7 cellular contexts compared by ENCODE assay signal in the genomic region with DNA sequence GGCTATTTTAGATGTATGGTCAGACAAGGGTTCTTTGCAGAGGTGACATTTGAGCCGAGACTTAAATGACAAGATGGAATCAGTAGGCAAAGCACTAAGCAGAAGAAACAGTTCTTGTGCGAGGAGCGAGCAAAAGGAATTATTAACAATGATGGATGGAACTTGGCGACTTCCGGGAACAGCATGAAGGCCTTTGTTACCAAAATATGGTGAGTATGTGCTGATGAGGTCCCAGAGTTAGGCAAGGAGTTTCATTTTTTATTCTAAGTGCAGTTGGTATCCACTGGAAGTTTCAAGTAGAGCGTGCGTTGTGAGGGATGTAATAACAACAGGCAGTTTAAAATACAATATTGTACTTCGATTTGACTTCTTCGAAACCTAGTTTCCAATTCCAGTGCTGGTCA. TPM values are rescaled to one million over a fixed set of nuclear protein-coding genes. Genes with fewer than 3 reads are reported as not detected.
DNase-seq lines count a peak whose midpoint lies in the region; ATAC-seq and TF ChIP-seq lines count a peak whose summit lies in the region.

No MANE protein-coding gene starts in this region.

- TF ChIP-seq CTCF in GM12864 (IDR thresholded peaks at IDR 0.05; ENCODE audit: low read depth, low read length, missing control alignments) = no peak
- no peak for TF ChIP-seq CTCF in LNCaP clone FGC (IDR thresholded peaks at IDR 0.05; ENCODE audit: control insufficient read depth, extremely low read depth, insufficient read depth)
- no peak for TF ChIP-seq CTCF in left lung (IDR thresholded peaks at IDR 0.05)
- TF ChIP-seq CTCF in thyroid gland (IDR thresholded peaks at IDR 0.05) = no peak

- no peak for ATAC-seq in left lung

- H3K36me3 ChIP-seq in left lung = no peaks in the 10 kb centered on the region
- H3K36me3 ChIP-seq in thyroid gland = no peaks in the 10 kb centered on the region

- H3K4me1 ChIP-seq in left lung = peaks cover 14 to 47% of the 10 kb centered on the region in 2 donors
- H3K4me1 ChIP-seq in thyroid gland = peaks cover 11 to 15% of the 10 kb centered on the region in 2 donors

- no peak for DNase-seq in GM12864 (ENCODE audit: low read depth)
- no peak for DNase-seq in LNCaP clone FGC (ENCODE audit: low read depth)
- no peak for DNase-seq in left lung
- no peak for DNase-seq in thyroid gland
- DNase-seq in stimulated activated naive CD4-positive, alpha-beta T cell treated with Interleukin-2 at 50 U/mL for 16 hours (lab: John Stamatoyannopoulos, UW) = no peak
- no peak for DNase-seq in activated CD8-positive, alpha-beta memory T cell treated with anti-CD3 and anti-CD28 coated beads, Interleukin-2, amount 50 U/mL, for 4 hours

- no peak for TF ChIP-seq POLR2A in thyroid gland (IDR thresholded peaks at IDR 0.05)

- H3K27me3 ChIP-seq in left lung (no peaks in the 10 kb centered on the region), thyroid gland (no peaks in the 10 kb centered on the region)

- intact Hi-C loops in left lung (cut with DNase I) = no loop called here
- intact Hi-C loops in thyroid gland (cut with DNase I) = no loop called here

- peak overlapping the region; percentile 71 for H3K4me3 ChIP-seq in GM12864 (ENCODE audit: low read depth, low read length)
- H3K4me3 ChIP-seq in LNCaP clone FGC (ENCODE audit: low read depth, low read length) = peak overlapping the region; percentile 80
- H3K4me3 ChIP-seq in left lung = peak overlapping the region; percentile 71 to 72
- H3K4me3 ChIP-seq in thyroid gland (replicated peaks in 1 of 3) = peak overlapping the region in 2 of 3 donors; percentile 46 to 99

- peak overlapping the region; percentile 99 for H3K27ac ChIP-seq in angular gyrus (ENCODE audit: low read depth, low read length)
- H3K27ac ChIP-seq in left lung = peak overlapping the region; percentile 98 to 99
- peak overlapping the region; percentile 91 to 96 (median 95) for H3K27ac ChIP-seq in thyroid gland

- 2 to 4% methylated on average over 9 of the region's 9 CpGs for WGBS in thyroid gland, 2 donors

- H3K9me3 ChIP-seq in left lung (no peaks in the 10 kb centered on the region), thyroid gland (no peaks in the 10 kb centered on the region)

RNA-seq across cellular contexts. Expression of a gene that starts 1.6 kb away (rescaled TPM):
- total RNA-seq in left lung (10 to 100 TPM; 37.3 to 40.6 TPM), thyroid gland (10 to 100 TPM; 35.0 to 59.9 (median 45.2) TPM)

RNA-seq across cellular contexts. Expression of a gene that starts 58.0 kb away (rescaled TPM):
- 10 to 100 TPM; 28.6 to 34.5 TPM for total RNA-seq in left lung
- 10 to 100 TPM in 3 of 4 donors, 1 to 10 TPM in 1; 9.2 to 19.2 (median 14.0) TPM for total RNA-seq in thyroid gland
